Comparison of ENCODE assay signal across 1 cellular context in the genomic region with DNA sequence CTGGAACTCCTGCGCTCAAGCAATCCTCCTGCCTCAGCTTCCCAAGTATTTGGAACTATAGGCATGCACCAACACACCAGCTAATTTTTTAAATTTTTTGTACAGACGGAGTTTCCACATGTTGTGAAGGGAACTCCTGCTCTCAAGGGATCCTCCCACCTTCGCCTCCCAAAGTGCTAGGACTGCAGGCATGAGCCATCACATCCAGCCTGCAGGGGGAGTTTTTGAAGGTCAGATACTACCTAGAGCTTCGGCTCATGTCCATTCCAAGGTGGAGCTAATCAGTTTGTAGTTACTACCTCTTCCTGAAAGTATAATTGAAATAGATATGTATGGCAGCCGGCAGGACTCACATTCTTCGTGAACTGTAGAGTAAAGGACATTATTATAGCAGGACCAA.
TF ChIP-seq lines count a peak whose summit lies in the region.

No MANE protein-coding gene starts in this region.

TF ChIP-seq in WTC11, 78 proteins besides CTCF, POLR2A, EP300 and RAD21 (continued from another document):
- TF ChIP-seq TCF7 (CRISPR knock-in tag; IDR thresholded peaks at IDR 0.05; ENCODE audit: low read depth) (no peak), NR3C1 (CRISPR knock-in tag; conservative IDR thresholded peaks at IDR 0.05; ENCODE audit: low read depth) (no peak)
